Comparison of ENCODE assay signal across 19 cellular contexts in genomic region chr4:37864786-37865185, GRCh38. TPM values are rescaled to one million over a fixed set of nuclear protein-coding genes. Genes with fewer than 3 reads are reported as not detected.
DNase-seq lines count a peak whose midpoint lies in the region; TF ChIP-seq lines count a peak whose summit lies in the region.
"Had no signal": no experiment of that assay in that cellular context is flagged by ENCODE, and none has a peak within 500 bp of the region (broad histone marks: within the 10 kb centered on the region; RNA-seq: fewer than 3 reads in every experiment).

No MANE protein-coding gene starts in this region.

- H3K27ac ChIP-seq in right atrium auricular region (peak overlapping the region; percentile 8 to 72), stomach smooth muscle (ENCODE audit: low read length) (peak overlapping the region; percentile 47), breast epithelium (no peak overlapping the region), adrenal gland (peak overlapping the region in 1 of 5 donors; percentile 21)
- H3K27ac ChIP-seq: 22Rv1, C4-2B, cardiac muscle cell had no signal

- peaks cover 0 to 28% of the 10 kb centered on the region in 2 donors for H3K4me1 ChIP-seq in right atrium auricular region
- H3K4me1 ChIP-seq in stomach smooth muscle (ENCODE audit: control insufficient read depth, insufficient read depth, low read length): peaks cover 16% of the 10 kb centered on the region
- no peaks in the 10 kb centered on the region for H3K4me1 ChIP-seq in breast epithelium
- H3K4me1 ChIP-seq in adrenal gland (replicated peaks in 1 of 2): peaks cover 0 to 8% of the 10 kb centered on the region in 2 donors

- no peak overlapping the region for H3K9ac ChIP-seq in stomach smooth muscle (ENCODE audit: low read length in 2 of 2)

- no peak for TF ChIP-seq CTCF in right atrium auricular region (IDR thresholded peaks at IDR 0.05)
- no peak for TF ChIP-seq CTCF in breast epithelium (IDR thresholded peaks at IDR 0.05)
- no peak for TF ChIP-seq CTCF in adrenal gland (IDR thresholded peaks at IDR 0.05)

- DNase-seq in SIG-M5 treated with dmso at 0.1 percent for 504 hours (lab: John Stamatoyannopoulos, UW; ENCODE audit: unreplicated experiment): peak; percentile 84
- no peak for DNase-seq in SIG-M5 (lab: John Stamatoyannopoulos, UW)
- peak; percentile 58 for DNase-seq in UCSD-AML1 (lab: John Stamatoyannopoulos, UW; ENCODE audit: unreplicated experiment)
- DNase-seq in right atrium auricular region (ENCODE audit: low spot score): no peak
- no peak for DNase-seq in breast epithelium (ENCODE audit: low spot score in 2 of 2)
- no peak for DNase-seq in activated naive CD4-positive, alpha-beta T cell (lab: John Stamatoyannopoulos, UW)
- DNase-seq in adrenal gland: no peak
- DNase-seq: DMS153; effector CD8-positive, alpha-beta T cell; NCI-H1436; RPMI8226; small intestine; T-helper 1 cell had no signal

- intact Hi-C loops in breast epithelium (cut with DNase I; ENCODE audit: low total_unique reads): loop anchor here (2.0 kb wide), 1 partner anchor 26 kb away; the partner anchor contains the start of gene TBC1D1
- intact Hi-C loops in adrenal gland (cut with DNase I): no loop called here

- H3K36me3 ChIP-seq in right atrium auricular region: no peaks in the 10 kb centered on the region
- peaks cover 10% of the 10 kb centered on the region in 2 donors for H3K36me3 ChIP-seq in stomach smooth muscle (ENCODE audit: control insufficient read depth in 2 of 2, insufficient read depth in 2 of 2, low read length in 2 of 2)
- H3K36me3 ChIP-seq in breast epithelium: no peaks in the 10 kb centered on the region
- H3K36me3 ChIP-seq in adrenal gland (replicated peaks in 1 of 2): peaks cover 0 to 3% of the 10 kb centered on the region in 2 donors
- H3K36me3 ChIP-seq: upper lobe of left lung had no signal

- H3K9me3 ChIP-seq in right atrium auricular region (no peaks in the 10 kb centered on the region), stomach smooth muscle (ENCODE audit: control insufficient read depth in 2 of 2, low read length in 2 of 2) (no peaks in the 10 kb centered on the region), breast epithelium (no peaks in the 10 kb centered on the region), adrenal gland (replicated peaks in 1 of 3) (no peaks in the 10 kb centered on the region)
- H3K9me3 ChIP-seq: upper lobe of left lung had no signal

- H3K27me3 ChIP-seq in right atrium auricular region (no peaks in the 10 kb centered on the region), stomach smooth muscle (ENCODE audit: control insufficient read depth in 1 of 2, insufficient read depth in 2 of 2, low read length in 2 of 2) (no peaks in the 10 kb centered on the region), breast epithelium (no peaks in the 10 kb centered on the region), adrenal gland (no peaks in the 10 kb centered on the region)
- H3K27me3 ChIP-seq: cardiac muscle cell, upper lobe of left lung had no signal

- WGBS in adrenal gland, 4 donors: 67 to 80% (median 77%) methylated on average over 4 of the region's 4 CpGs

- TF ChIP-seq POLR2A in breast epithelium (IDR thresholded peaks at IDR 0.05) (no peak), adrenal gland (IDR thresholded peaks at IDR 0.05) (no peak)

- no peak overlapping the region for H3K4me3 ChIP-seq in right atrium auricular region
- no peak overlapping the region for H3K4me3 ChIP-seq in stomach smooth muscle (ENCODE audit: low read length in 2 of 2)
- no peak overlapping the region for H3K4me3 ChIP-seq in breast epithelium
- no peak overlapping the region for H3K4me3 ChIP-seq in adrenal gland
- H3K4me3 ChIP-seq: cardiac muscle cell, K562, upper lobe of left lung had no signal

RNA-seq across cellular contexts. Expression of gene TBC1D1, which starts 26.1 kb away (rescaled TPM):
- total RNA-seq in right atrium auricular region (100 to 1,000 TPM; 139 to 220 TPM), breast epithelium (10 to 100 TPM; 55.2 to 80.9 (median 63.9) TPM), adrenal gland (10 to 100 TPM; 16.3 to 77.3 (median 27.7) TPM)
- 10 to 100 TPM; 17.8 to 25.8 (median 23.1) TPM for polyA plus RNA-seq in adrenal gland

RNA-seq across cellular contexts. Expression of gene PGM2, which starts 38.3 kb away (rescaled TPM):
- total RNA-seq in right atrium auricular region: 10 to 100 TPM; 10.7 to 11.7 TPM
- 10 to 100 TPM; 11.0 to 26.2 (median 21.3) TPM for total RNA-seq in breast epithelium
- total RNA-seq in adrenal gland: 10 to 100 TPM; 13.3 to 59.2 (median 36.7) TPM
- polyA plus RNA-seq in adrenal gland: 10 to 100 TPM in 1 of 3 donors, 1 to 10 TPM in 2; 6.8 to 26.5 (median 7.4) TPM

Comparison
In these comparisons a context has a peak if more than half of its experiments do, and no peak if none do; other contexts are left out.
1. DNase-seq: peak in SIG-M5 treated with dmso at 0.1 percent for 504 hours (single experiment) and UCSD-AML1 (single experiment); none in SIG-M5 (single experiment), right atrium auricular region (single experiment), breast epithelium (0 of 2), activated naive CD4-positive, alpha-beta T cell (0 of 4) and adrenal gland (0 of 7).
2. H3K27ac ChIP-seq: peak in right atrium auricular region (2 of 2) and stomach smooth muscle (single experiment); none in breast epithelium (0 of 2).